Comparison of ENCODE assay signal across 1 cellular context in the genomic region with DNA sequence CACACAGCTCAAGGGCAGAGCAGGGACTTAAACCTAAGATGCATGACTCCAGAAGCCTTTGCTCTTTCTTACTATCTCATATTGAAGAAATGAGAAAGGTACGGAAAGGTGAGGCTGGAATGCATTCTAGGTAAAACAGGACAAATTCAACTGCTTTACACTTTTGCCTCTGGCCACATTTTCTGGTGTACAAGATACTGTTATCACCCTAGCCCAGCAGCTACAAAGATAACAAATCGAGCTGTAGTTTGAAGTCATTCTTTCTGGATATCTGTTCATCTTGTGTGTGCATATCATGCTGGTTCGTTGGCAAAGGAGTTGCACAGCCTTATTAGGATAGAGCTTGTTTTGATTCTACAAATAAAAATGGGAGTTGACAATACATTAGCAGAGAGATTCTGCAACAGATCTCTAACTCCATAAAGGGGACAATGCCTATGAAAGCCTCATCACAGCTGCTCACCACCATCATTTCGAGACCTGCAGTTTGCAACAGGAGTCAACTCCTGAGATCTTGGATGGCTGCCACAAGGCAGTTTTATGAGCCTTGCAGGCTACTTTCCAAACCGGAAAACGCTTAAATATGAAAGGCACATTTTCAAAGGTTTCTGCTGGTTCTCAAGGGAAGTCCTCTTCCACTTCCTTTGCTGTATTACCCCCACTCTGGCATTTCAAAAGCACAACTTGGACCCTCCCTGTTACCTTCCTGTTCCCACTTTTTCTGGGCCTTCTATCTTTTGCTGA.
TF ChIP-seq lines count a peak whose summit lies in the region.

No MANE protein-coding gene starts in this region.

TF ChIP-seq in GM23338, 12 proteins besides CTCF, POLR2A, EP300 and RAD21 (continued from another document):
- TF ChIP-seq, protein P1, sequence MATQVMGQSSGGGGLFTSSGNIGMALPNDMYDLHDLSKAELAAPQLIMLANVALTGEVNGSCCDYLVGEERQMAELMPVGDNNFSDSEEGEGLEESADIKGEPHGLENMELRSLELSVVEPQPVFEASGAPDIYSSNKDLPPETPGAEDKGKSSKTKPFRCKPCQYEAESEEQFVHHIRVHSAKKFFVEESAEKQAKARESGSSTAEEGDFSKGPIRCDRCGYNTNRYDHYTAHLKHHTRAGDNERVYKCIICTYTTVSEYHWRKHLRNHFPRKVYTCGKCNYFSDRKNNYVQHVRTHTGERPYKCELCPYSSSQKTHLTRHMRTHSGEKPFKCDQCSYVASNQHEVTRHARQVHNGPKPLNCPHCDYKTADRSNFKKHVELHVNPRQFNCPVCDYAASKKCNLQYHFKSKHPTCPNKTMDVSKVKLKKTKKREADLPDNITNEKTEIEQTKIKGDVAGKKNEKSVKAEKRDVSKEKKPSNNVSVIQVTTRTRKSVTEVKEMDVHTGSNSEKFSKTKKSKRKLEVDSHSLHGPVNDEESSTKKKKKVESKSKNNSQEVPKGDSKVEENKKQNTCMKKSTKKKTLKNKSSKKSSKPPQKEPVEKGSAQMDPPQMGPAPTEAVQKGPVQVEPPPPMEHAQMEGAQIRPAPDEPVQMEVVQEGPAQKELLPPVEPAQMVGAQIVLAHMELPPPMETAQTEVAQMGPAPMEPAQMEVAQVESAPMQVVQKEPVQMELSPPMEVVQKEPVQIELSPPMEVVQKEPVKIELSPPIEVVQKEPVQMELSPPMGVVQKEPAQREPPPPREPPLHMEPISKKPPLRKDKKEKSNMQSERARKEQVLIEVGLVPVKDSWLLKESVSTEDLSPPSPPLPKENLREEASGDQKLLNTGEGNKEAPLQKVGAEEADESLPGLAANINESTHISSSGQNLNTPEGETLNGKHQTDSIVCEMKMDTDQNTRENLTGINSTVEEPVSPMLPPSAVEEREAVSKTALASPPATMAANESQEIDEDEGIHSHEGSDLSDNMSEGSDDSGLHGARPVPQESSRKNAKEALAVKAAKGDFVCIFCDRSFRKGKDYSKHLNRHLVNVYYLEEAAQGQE (IDR thresholded peaks at IDR 0.05; ENCODE audit: unreplicated experiment) = no peak
- TF ChIP-seq CREB1 (CRISPR knock-in tag; IDR thresholded peaks at IDR 0.05; ENCODE audit: low read depth) = no peak
- no peak for TF ChIP-seq EZH2 (IDR thresholded peaks at IDR 0.05; ENCODE audit: low read depth, unreplicated experiment)
- TF ChIP-seq ZNF331 (CRISPR knock-in tag; IDR thresholded peaks at IDR 0.05; ENCODE audit: low read depth) = no peak
- TF ChIP-seq STAT1 (IDR thresholded peaks at IDR 0.05; ENCODE audit: unreplicated experiment) = no peak
- TF ChIP-seq POLR2AphosphoS5 (IDR thresholded peaks at IDR 0.05; ENCODE audit: low read depth) = no peak
- TF ChIP-seq ZNF114 (CRISPR knock-in tag; IDR thresholded peaks at IDR 0.05) = no peak
